In the genomic region with DNA sequence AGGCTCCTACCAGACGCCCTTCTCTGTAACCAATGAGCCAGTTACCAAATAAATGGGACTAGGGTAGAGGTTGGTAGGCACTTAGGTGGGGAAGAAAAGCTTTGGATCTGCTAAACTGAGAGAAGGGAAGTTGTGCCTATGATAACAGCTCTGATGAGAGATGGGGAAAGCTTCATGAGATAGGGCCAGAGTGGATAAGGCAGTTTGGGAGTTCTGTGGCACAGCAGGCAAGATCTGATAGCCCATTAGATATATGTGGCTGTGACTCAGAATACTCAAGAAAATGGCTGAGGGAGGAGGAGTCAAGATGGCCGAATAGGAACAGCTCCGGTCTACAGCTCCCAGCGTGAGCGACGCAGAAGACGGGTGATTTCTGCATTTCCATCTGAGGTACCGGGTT, we compare ENCODE assay signal across 15 cellular contexts.
"Had no signal": no experiment of that assay in that cellular context is flagged by ENCODE, and none has a peak within 500 bp of the region (broad histone marks: within the 10 kb centered on the region; RNA-seq: fewer than 3 reads in every experiment).

No MANE protein-coding gene starts in this region.

- H3K36me3 ChIP-seq: brain microvascular endothelial cell, stomach, thoracic aorta had no signal

- H3K27me3 ChIP-seq: brain microvascular endothelial cell, stomach had no signal

- H3K4me1 ChIP-seq: stomach had no signal

- H3K27me3 Mint-ChIP-seq: activated naive CD8-positive, alpha-beta T cell treated with anti-CD3 and anti-CD28 coated beads for 36 hours; effector memory CD8-positive, alpha-beta T cell had no signal

- ATAC-seq: activated T-cell treated with anti-CD3 and anti-CD28 coated beads, Interleukin-2, amount 50 U/mL, for 72 hours; effector memory CD8-positive, alpha-beta T cell; right cardiac atrium had no signal

- H3K36me3 Mint-ChIP-seq: activated naive CD8-positive, alpha-beta T cell treated with anti-CD3 and anti-CD28 coated beads for 36 hours had no signal

- H3K4me1 Mint-ChIP-seq: activated naive CD8-positive, alpha-beta T cell treated with anti-CD3 and anti-CD28 coated beads for 36 hours; neural crest cell had no signal

- H3K27ac ChIP-seq: brain microvascular endothelial cell, stomach, thoracic aorta had no signal

- H3K4me3 ChIP-seq: stomach, thoracic aorta had no signal

- DNase-seq: activated CD4-positive, alpha-beta T cell treated with anti-CD3 and anti-CD28 coated beads, Interleukin-2, amount 50 U/mL, for 48 hours; activated CD4-positive, CD25-positive, alpha-beta regulatory T cell treated with anti-CD3 and anti-CD28 coated beads, Interleukin-2, amount 50 U/mL, for 72 hours; activated gamma-delta T cell treated with Interleukin-2 at 50 U/mL for 16 hours; activated naive CD8-positive, alpha-beta T cell treated with anti-CD3 and anti-CD28 coated beads for 36 hours; activated T-cell treated with anti-CD3 and anti-CD28 coated beads, Interleukin-2, amount 50 U/mL, for 72 hours; brain microvascular endothelial cell; effector memory CD8-positive, alpha-beta T cell; hypothalamus; posterior cingulate gyrus; right cardiac atrium; small intestine; stomach had no signal

- H3K27ac Mint-ChIP-seq: activated naive CD8-positive, alpha-beta T cell treated with anti-CD3 and anti-CD28 coated beads for 36 hours; activated T-cell treated with anti-CD3 and anti-CD28 coated beads, Interleukin-2, amount 50 U/mL, for 72 hours; effector memory CD8-positive, alpha-beta T cell had no signal

- FAIRE-seq: small intestine, urothelium cell line had no signal

- H3K4me3 Mint-ChIP-seq: activated naive CD8-positive, alpha-beta T cell treated with anti-CD3 and anti-CD28 coated beads for 36 hours; activated T-cell treated with anti-CD3 and anti-CD28 coated beads, Interleukin-2, amount 50 U/mL, for 72 hours; effector memory CD8-positive, alpha-beta T cell; neural crest cell had no signal

- H3K9me3 Mint-ChIP-seq: activated naive CD8-positive, alpha-beta T cell treated with anti-CD3 and anti-CD28 coated beads for 36 hours; activated T-cell treated with anti-CD3 and anti-CD28 coated beads, Interleukin-2, amount 50 U/mL, for 72 hours; effector memory CD8-positive, alpha-beta T cell; neural crest cell had no signal

- H3K9me3 ChIP-seq: stomach, thoracic aorta had no signal
